Comparison of ENCODE assay signal across 1 cellular context in the genomic region with DNA sequence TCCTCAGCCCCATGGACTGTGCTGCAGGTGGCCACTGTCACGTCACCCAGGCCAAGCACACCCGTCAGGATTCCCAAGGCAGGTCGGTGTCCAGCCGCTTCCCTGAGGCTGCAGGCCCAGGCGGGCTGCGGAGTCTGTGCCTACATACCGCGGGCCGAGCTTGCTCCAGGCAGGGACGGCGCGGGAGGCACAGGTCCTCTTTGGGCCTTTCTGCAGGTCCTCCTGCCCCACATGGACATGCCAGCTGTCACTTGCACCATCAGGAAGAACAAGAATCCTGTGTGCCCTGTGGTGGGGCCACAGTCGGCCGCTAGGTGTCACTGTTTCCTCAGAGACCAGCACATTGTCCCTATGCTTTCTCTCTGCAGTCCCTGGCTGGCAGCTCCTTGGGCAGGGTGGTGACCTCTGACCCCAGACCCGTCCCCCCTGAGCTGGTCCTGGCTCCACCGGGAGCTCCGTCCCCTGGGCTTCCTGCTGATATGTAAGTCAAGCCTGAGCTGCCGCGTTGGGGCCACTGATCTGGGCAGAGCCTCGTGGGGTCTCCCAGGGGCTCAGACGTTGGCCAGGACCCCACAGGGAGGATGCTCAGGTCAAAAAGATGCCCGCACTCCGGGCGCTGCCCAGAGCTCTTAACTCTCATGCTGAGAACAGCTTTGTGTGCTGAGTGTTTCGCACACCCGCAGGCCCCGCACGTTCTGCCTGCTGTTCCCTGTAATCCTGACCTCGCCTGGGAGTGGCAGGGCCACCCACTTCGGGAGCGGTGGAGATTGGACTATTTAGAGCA.
TF ChIP-seq lines count a peak whose summit lies in the region.

No MANE protein-coding gene starts in this region.

TF ChIP-seq in HepG2, 621 proteins besides CTCF, POLR2A, EP300 and RAD21 (continues in another document):
- TF ChIP-seq FOSL2 (CRISPR knock-in tag; IDR thresholded peaks at IDR 0.05) (peak; percentile 40; the same call in 1 of the 2 replicates), HMG20B (CRISPR knock-in tag; conservative IDR thresholded peaks at IDR 0.05) (no peak), TGIF2 (CRISPR knock-in tag; IDR thresholded peaks at IDR 0.05) (peak; percentile 46; the same call in 1 of the 2 replicates), IKZF4 (CRISPR knock-in tag; IDR thresholded peaks at IDR 0.05; ENCODE audit: borderline replicate concordance, low read depth, not compliant biosample characterization) (no peak), LBX2 (CRISPR knock-in tag; IDR thresholded peaks at IDR 0.05; ENCODE audit: borderline replicate concordance) (no peak), ZIK1 (CRISPR knock-in tag; IDR thresholded peaks at IDR 0.05; ENCODE audit: borderline replicate concordance, low read depth) (peak; percentile 74; the same call in 1 of the 2 replicates), MAF1 (CRISPR knock-in tag; IDR thresholded peaks at IDR 0.05; ENCODE audit: borderline replicate concordance) (no peak), MYPOP (CRISPR knock-in tag; IDR thresholded peaks at IDR 0.05) (peak; percentile 39; the same call in 1 of the 2 replicates), NFKB2 (CRISPR knock-in tag; IDR thresholded peaks at IDR 0.05; ENCODE audit: borderline replicate concordance) (no peak), ASH2L (IDR thresholded peaks at IDR 0.05; ENCODE audit: insufficient read length, low read depth, low read length) (no peak), NR2F2 (IDR thresholded peaks at IDR 0.05; ENCODE audit: borderline replicate concordance, low read depth) (peak; percentile 67; the same call in 1 of the 2 replicates), NR2C2 (CRISPR knock-in tag; IDR thresholded peaks at IDR 0.05; ENCODE audit: borderline replicate concordance) (peak; percentile 93), NCOA2 (CRISPR knock-in tag; IDR thresholded peaks at IDR 0.05) (peak; percentile 36; the same call in 1 of the 2 replicates), DDIT3 (CRISPR knock-in tag; IDR thresholded peaks at IDR 0.05) (no peak), ZNF235 (CRISPR knock-in tag; IDR thresholded peaks at IDR 0.05; ENCODE audit: borderline replicate concordance) (no peak), NR2F6 (IDR thresholded peaks at IDR 0.05) (peak; percentile 93), NR2F6 (CRISPR knock-in tag; IDR thresholded peaks at IDR 0.05) (peak; percentile 93), NRL (CRISPR knock-in tag; IDR thresholded peaks at IDR 0.05; ENCODE audit: borderline replicate concordance) (no peak), GLI4 (CRISPR knock-in tag; IDR thresholded peaks at IDR 0.05; ENCODE audit: borderline replicate concordance) (no peak), ZMYM4 (CRISPR knock-in tag; IDR thresholded peaks at IDR 0.05) (peak; percentile 27; the same call in 1 of the 2 replicates), STAG1 (CRISPR knock-in tag; IDR thresholded peaks at IDR 0.05) (peak; percentile 99), KDM2A (CRISPR knock-in tag; IDR thresholded peaks at IDR 0.05; ENCODE audit: borderline replicate concordance, low read depth) (peak; percentile 83), HDAC1 (CRISPR knock-in tag; IDR thresholded peaks at IDR 0.05) (peak; percentile 65), ZNF382 (CRISPR knock-in tag; IDR thresholded peaks at IDR 0.05; ENCODE audit: borderline replicate concordance) (no peak), XRCC5 (optimal IDR thresholded peaks at IDR 0.05; ENCODE audit: low read length) (peak; percentile 76), HNF4G (IDR thresholded peaks at IDR 0.05; ENCODE audit: borderline replicate concordance, low read depth, low read length) (no peak), HNF4G (CRISPR knock-in tag; IDR thresholded peaks at IDR 0.05; ENCODE audit: borderline replicate concordance, low read depth) (peak; percentile 62; the same call in 1 of the 2 replicates), AGO1 (IDR thresholded peaks at IDR 0.05; ENCODE audit: low read depth, low read length, poor library complexity, severe bottlenecking) (peak; percentile 56), IRF2 (CRISPR knock-in tag; IDR thresholded peaks at IDR 0.05) (peak; percentile 60; the same call in 1 of the 2 replicates), MTF2 (CRISPR knock-in tag; IDR thresholded peaks at IDR 0.05; ENCODE audit: borderline replicate concordance) (peak; percentile 57; the same call in 1 of the 2 replicates), SMAD3 (CRISPR knock-in tag; IDR thresholded peaks at IDR 0.05) (0 out of 2 replicates have a peak, but pooled peaks have one; percentile 72), TBP (CRISPR knock-in tag; IDR thresholded peaks at IDR 0.05) (no peak), NBN (conservative IDR thresholded peaks at IDR 0.05) (no peak), ZNF34 (CRISPR knock-in tag; IDR thresholded peaks at IDR 0.05; ENCODE audit: borderline replicate concordance) (no peak), PAF1 (CRISPR knock-in tag; IDR thresholded peaks at IDR 0.05) (no peak), YY1 (IDR thresholded peaks at IDR 0.05; ENCODE audit: insufficient read depth, insufficient replicate concordance, low read depth, low read length) (peak; percentile 51), MEIS1 (CRISPR knock-in tag; IDR thresholded peaks at IDR 0.05; ENCODE audit: borderline replicate concordance) (no peak), MAZ (IDR thresholded peaks at IDR 0.05; ENCODE audit: borderline replicate concordance, low read depth, low read length) (no peak), MAZ (CRISPR knock-in tag; IDR thresholded peaks at IDR 0.05; ENCODE audit: low read depth) (peak; percentile 60), RXRA (CRISPR knock-in tag; IDR thresholded peaks at IDR 0.05) (peak; percentile 82), THYN1 (CRISPR knock-in tag; IDR thresholded peaks at IDR 0.05; ENCODE audit: borderline replicate concordance, low read depth) (no peak), ZNF713 (CRISPR knock-in tag; IDR thresholded peaks at IDR 0.05) (peak; percentile 76; the same call in 1 of the 2 replicates), STAT5B (CRISPR knock-in tag; IDR thresholded peaks at IDR 0.05) (no peak), ERF (CRISPR knock-in tag; IDR thresholded peaks at IDR 0.05) (peak; percentile 67; the same call in 1 of the 2 replicates), FOXK1 (CRISPR knock-in tag; IDR thresholded peaks at IDR 0.05; ENCODE audit: borderline replicate concordance, low read depth) (peak; percentile 44; the same call in 1 of the 2 replicates)
- TF ChIP-seq, protein P1, sequence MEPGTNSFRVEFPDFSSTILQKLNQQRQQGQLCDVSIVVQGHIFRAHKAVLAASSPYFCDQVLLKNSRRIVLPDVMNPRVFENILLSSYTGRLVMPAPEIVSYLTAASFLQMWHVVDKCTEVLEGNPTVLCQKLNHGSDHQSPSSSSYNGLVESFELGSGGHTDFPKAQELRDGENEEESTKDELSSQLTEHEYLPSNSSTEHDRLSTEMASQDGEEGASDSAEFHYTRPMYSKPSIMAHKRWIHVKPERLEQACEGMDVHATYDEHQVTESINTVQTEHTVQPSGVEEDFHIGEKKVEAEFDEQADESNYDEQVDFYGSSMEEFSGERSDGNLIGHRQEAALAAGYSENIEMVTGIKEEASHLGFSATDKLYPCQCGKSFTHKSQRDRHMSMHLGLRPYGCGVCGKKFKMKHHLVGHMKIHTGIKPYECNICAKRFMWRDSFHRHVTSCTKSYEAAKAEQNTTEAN (CRISPR knock-in tag; conservative IDR thresholded peaks at IDR 0.05) = no peak
- TF ChIP-seq, protein P2, sequence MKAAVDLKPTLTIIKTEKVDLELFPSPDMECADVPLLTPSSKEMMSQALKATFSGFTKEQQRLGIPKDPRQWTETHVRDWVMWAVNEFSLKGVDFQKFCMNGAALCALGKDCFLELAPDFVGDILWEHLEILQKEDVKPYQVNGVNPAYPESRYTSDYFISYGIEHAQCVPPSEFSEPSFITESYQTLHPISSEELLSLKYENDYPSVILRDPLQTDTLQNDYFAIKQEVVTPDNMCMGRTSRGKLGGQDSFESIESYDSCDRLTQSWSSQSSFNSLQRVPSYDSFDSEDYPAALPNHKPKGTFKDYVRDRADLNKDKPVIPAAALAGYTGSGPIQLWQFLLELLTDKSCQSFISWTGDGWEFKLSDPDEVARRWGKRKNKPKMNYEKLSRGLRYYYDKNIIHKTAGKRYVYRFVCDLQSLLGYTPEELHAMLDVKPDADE (CRISPR knock-in tag; IDR thresholded peaks at IDR 0.05) = no peak
- TF ChIP-seq, protein P3, sequence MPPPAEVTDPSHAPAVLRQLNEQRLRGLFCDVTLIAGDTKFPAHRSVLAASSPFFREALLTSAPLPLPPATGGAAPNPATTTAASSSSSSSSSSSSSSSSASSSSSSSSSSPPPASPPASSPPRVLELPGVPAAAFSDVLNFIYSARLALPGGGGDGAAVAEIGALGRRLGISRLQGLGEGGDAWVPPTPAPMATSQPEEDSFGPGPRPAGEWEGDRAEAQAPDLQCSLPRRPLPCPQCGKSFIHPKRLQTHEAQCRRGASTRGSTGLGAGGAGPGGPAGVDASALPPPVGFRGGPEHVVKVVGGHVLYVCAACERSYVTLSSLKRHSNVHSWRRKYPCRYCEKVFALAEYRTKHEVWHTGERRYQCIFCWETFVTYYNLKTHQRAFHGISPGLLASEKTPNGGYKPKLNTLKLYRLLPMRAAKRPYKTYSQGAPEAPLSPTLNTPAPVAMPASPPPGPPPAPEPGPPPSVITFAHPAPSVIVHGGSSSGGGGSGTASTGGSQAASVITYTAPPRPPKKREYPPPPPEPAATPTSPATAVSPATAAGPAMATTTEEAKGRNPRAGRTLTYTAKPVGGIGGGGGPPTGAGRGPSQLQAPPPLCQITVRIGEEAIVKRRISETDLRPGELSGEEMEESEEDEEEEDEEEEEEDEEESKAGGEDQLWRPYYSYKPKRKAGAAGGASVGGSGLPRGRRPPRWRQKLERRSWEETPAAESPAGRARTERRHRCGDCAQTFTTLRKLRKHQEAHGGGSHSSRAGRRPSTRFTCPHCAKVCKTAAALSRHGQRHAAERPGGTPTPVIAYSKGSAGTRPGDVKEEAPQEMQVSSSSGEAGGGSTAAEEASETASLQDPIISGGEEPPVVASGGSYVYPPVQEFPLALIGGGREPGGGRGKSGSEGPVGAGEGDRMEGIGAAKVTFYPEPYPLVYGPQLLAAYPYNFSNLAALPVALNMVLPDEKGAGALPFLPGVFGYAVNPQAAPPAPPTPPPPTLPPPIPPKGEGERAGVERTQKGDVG (CRISPR knock-in tag; IDR thresholded peaks at IDR 0.05; ENCODE audit: borderline replicate concordance) = peak; percentile 94; the same call in 1 of the 2 replicates
- TF ChIP-seq, protein P4, sequence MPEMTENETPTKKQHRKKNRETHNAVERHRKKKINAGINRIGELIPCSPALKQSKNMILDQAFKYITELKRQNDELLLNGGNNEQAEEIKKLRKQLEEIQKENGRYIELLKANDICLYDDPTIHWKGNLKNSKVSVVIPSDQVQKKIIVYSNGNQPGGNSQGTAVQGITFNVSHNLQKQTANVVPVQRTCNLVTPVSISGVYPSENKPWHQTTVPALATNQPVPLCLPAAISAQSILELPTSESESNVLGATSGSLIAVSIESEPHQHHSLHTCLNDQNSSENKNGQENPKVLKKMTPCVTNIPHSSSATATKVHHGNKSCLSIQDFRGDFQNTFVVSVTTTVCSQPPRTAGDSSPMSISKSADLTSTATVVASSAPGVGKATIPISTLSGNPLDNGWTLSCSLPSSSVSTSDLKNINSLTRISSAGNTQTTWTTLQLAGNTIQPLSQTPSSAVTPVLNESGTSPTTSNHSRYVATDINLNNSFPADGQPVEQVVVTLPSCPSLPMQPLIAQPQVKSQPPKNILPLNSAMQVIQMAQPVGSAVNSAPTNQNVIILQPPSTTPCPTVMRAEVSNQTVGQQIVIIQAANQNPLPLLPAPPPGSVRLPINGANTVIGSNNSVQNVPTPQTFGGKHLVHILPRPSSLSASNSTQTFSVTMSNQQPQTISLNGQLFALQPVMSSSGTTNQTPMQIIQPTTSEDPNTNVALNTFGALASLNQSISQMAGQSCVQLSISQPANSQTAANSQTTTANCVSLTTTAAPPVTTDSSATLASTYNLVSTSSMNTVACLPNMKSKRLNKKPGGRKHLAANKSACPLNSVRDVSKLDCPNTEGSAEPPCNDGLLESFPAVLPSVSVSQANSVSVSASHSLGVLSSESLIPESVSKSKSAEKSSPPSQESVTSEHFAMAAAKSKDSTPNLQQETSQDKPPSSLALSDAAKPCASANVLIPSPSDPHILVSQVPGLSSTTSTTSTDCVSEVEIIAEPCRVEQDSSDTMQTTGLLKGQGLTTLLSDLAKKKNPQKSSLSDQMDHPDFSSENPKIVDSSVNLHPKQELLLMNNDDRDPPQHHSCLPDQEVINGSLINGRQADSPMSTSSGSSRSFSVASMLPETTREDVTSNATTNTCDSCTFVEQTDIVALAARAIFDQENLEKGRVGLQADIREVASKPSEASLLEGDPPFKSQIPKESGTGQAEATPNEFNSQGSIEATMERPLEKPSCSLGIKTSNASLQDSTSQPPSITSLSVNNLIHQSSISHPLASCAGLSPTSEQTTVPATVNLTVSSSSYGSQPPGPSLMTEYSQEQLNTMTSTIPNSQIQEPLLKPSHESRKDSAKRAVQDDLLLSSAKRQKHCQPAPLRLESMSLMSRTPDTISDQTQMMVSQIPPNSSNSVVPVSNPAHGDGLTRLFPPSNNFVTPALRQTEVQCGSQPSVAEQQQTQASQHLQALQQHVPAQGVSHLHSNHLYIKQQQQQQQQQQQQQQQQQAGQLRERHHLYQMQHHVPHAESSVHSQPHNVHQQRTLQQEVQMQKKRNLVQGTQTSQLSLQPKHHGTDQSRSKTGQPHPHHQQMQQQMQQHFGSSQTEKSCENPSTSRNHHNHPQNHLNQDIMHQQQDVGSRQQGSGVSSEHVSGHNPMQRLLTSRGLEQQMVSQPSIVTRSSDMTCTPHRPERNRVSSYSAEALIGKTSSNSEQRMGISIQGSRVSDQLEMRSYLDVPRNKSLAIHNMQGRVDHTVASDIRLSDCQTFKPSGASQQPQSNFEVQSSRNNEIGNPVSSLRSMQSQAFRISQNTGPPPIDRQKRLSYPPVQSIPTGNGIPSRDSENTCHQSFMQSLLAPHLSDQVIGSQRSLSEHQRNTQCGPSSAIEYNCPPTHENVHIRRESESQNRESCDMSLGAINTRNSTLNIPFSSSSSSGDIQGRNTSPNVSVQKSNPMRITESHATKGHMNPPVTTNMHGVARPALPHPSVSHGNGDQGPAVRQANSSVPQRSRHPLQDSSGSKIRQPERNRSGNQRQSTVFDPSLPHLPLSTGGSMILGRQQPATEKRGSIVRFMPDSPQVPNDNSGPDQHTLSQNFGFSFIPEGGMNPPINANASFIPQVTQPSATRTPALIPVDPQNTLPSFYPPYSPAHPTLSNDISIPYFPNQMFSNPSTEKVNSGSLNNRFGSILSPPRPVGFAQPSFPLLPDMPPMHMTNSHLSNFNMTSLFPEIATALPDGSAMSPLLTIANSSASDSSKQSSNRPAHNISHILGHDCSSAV (CRISPR knock-in tag; IDR thresholded peaks at IDR 0.05; ENCODE audit: borderline replicate concordance) = no peak
